1 cellular context compared by ENCODE assay signal in the genomic region with DNA sequence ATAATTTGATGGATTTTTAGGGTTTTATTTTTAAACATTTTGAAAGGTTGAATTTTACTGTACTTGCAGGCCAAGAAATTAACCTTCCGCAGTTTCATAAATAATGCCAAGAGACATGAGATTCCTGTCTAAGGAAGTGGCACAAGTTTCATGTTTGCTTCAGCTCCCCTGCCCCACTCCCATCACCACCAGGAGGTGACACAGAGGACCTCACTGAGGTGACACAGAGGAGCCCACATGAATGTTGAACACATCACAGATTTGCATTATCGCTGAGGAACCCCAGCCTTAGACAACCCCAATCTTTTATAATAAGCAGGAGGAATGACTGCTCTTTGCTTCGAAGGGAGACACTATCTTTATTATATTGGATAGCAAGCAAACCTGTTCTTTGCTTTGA.
TF ChIP-seq lines count a peak whose summit lies in the region.

No MANE protein-coding gene starts in this region.

TF ChIP-seq in HCT116, 20 proteins besides CTCF, POLR2A, EP300 and RAD21:
- TF ChIP-seq, protein P1, sequence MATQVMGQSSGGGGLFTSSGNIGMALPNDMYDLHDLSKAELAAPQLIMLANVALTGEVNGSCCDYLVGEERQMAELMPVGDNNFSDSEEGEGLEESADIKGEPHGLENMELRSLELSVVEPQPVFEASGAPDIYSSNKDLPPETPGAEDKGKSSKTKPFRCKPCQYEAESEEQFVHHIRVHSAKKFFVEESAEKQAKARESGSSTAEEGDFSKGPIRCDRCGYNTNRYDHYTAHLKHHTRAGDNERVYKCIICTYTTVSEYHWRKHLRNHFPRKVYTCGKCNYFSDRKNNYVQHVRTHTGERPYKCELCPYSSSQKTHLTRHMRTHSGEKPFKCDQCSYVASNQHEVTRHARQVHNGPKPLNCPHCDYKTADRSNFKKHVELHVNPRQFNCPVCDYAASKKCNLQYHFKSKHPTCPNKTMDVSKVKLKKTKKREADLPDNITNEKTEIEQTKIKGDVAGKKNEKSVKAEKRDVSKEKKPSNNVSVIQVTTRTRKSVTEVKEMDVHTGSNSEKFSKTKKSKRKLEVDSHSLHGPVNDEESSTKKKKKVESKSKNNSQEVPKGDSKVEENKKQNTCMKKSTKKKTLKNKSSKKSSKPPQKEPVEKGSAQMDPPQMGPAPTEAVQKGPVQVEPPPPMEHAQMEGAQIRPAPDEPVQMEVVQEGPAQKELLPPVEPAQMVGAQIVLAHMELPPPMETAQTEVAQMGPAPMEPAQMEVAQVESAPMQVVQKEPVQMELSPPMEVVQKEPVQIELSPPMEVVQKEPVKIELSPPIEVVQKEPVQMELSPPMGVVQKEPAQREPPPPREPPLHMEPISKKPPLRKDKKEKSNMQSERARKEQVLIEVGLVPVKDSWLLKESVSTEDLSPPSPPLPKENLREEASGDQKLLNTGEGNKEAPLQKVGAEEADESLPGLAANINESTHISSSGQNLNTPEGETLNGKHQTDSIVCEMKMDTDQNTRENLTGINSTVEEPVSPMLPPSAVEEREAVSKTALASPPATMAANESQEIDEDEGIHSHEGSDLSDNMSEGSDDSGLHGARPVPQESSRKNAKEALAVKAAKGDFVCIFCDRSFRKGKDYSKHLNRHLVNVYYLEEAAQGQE (IDR thresholded peaks at IDR 0.05; ENCODE audit: low read depth), result no peak
- TF ChIP-seq EGR1 (IDR thresholded peaks at IDR 0.05; ENCODE audit: low read depth), result no peak
- no peak for TF ChIP-seq ZFX (IDR thresholded peaks at IDR 0.05)
- TF ChIP-seq YY1 (IDR thresholded peaks at IDR 0.05; ENCODE audit: extremely low read depth, insufficient replicate concordance, low read depth, low read length), result no peak
- no peak for TF ChIP-seq TCF7L2 (IDR thresholded peaks at IDR 0.05; ENCODE audit: borderline replicate concordance, extremely low read depth, insufficient read depth, insufficient read length)
- TF ChIP-seq SP1 (IDR thresholded peaks at IDR 0.05; ENCODE audit: low read depth), result no peak
- no peak for TF ChIP-seq SRF (IDR thresholded peaks at IDR 0.05; ENCODE audit: low read depth)
- TF ChIP-seq, protein P2, sequence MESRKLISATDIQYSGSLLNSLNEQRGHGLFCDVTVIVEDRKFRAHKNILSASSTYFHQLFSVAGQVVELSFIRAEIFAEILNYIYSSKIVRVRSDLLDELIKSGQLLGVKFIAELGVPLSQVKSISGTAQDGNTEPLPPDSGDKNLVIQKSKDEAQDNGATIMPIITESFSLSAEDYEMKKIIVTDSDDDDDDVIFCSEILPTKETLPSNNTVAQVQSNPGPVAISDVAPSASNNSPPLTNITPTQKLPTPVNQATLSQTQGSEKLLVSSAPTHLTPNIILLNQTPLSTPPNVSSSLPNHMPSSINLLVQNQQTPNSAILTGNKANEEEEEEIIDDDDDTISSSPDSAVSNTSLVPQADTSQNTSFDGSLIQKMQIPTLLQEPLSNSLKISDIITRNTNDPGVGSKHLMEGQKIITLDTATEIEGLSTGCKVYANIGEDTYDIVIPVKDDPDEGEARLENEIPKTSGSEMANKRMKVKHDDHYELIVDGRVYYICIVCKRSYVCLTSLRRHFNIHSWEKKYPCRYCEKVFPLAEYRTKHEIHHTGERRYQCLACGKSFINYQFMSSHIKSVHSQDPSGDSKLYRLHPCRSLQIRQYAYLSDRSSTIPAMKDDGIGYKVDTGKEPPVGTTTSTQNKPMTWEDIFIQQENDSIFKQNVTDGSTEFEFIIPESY (IDR thresholded peaks at IDR 0.05; ENCODE audit: extremely low read depth, insufficient replicate concordance, low read length), result no peak
- no peak for TF ChIP-seq ELF1 (IDR thresholded peaks at IDR 0.05; ENCODE audit: borderline replicate concordance, low read depth)
- TF ChIP-seq EZH2 (IDR thresholded peaks at IDR 0.05), result no peak
- TF ChIP-seq ZNF274 (IDR thresholded peaks at IDR 0.05; ENCODE audit: low read depth, low read length), result no peak
- TF ChIP-seq, protein P3, sequence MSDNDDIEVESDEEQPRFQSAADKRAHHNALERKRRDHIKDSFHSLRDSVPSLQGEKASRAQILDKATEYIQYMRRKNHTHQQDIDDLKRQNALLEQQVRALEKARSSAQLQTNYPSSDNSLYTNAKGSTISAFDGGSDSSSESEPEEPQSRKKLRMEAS (IDR thresholded peaks at IDR 0.05), result no peak
- no peak for TF ChIP-seq SIN3A (IDR thresholded peaks at IDR 0.05; ENCODE audit: low read depth)
- no peak for TF ChIP-seq JUND (IDR thresholded peaks at IDR 0.05)
- no peak for TF ChIP-seq EZH2phosphoT487 (IDR thresholded peaks at IDR 0.05; ENCODE audit: borderline replicate concordance)
- TF ChIP-seq CEBPB (IDR thresholded peaks at IDR 0.05; ENCODE audit: low read depth), result no peak
- TF ChIP-seq, protein P4, sequence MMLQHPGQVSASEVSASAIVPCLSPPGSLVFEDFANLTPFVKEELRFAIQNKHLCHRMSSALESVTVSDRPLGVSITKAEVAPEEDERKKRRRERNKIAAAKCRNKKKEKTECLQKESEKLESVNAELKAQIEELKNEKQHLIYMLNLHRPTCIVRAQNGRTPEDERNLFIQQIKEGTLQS (IDR thresholded peaks at IDR 0.05), result no peak
- no peak for TF ChIP-seq CBX3 (IDR thresholded peaks at IDR 0.05; ENCODE audit: low read depth)
- TF ChIP-seq POLR2AphosphoS5 (IDR thresholded peaks at IDR 0.05; ENCODE audit: low read depth, low read length), result no peak
